In genomic region chr17:17822189-17822978, GRCh38 we compare ENCODE assay signal across 9 cellular contexts. TPM values are rescaled to one million over a fixed set of nuclear protein-coding genes. Genes with fewer than 3 reads are reported as not detected.
DNase-seq lines count a peak whose midpoint lies in the region; ATAC-seq, FAIRE-seq and TF ChIP-seq lines count a peak whose summit lies in the region.
"Had no signal": no experiment of that assay in that cellular context is flagged by ENCODE, and none has a peak within 500 bp of the region (broad histone marks: within the 10 kb centered on the region; RNA-seq: fewer than 3 reads in every experiment).

No MANE protein-coding gene starts in this region.

- no peak overlapping the region for H2BK5ac ChIP-seq in mesenchymal stem cell (ENCODE audit: low read depth, low read length, poor library complexity, severe bottlenecking)

- peak overlapping the region; percentile 8 for H2BK120ac ChIP-seq in mesenchymal stem cell (ENCODE audit: low read depth, low read length)

- H2BK12ac ChIP-seq in mesenchymal stem cell (ENCODE audit: low read length in 2 of 2), result peak overlapping the region; percentile 9 to 60

- intact Hi-C loops in Right ventricle myocardium inferior (cut with DNase I) (no loop called here), cardiac septum (cut with DNase I) (loop anchor here (5.0 kb wide), 1 partner anchor 215 kb away; the partner anchor contains the start of genes ATPAF2 and GID4)

- peaks cover 49% of the 10 kb centered on the region for H3K79me1 ChIP-seq in mesenchymal stem cell (replicated peaks; ENCODE audit: low read length, poor library complexity, severe bottlenecking)

- H3K14ac ChIP-seq in mesenchymal stem cell (ENCODE audit: low read length in 2 of 2), result peak overlapping the region in 1 of 2 experiments; percentile 29

- H3K36me3 ChIP-seq in bronchial epithelial cell (ENCODE audit: control insufficient read depth, insufficient read depth, low read length) (peaks cover 38% of the 10 kb centered on the region), mesenchymal stem cell (ENCODE audit: control insufficient read depth in 1 of 2, insufficient read depth in 2 of 2, low read depth in 1 of 2, low read length in 2 of 2) (peaks cover 35 to 47% of the 10 kb centered on the region in 2 experiments), upper lobe of left lung (peaks cover 9 to 33% (median 24%) of the 10 kb centered on the region in 4 donors)

- H3K4me3 ChIP-seq in bronchial epithelial cell (ENCODE audit: low read depth, low read length), result peak overlapping the region; percentile 49
- H3K4me3 ChIP-seq in mesenchymal stem cell (ENCODE audit: insufficient read depth in 1 of 2, low read depth in 1 of 2, low read length in 2 of 2), result peak overlapping the region in 1 of 2 experiments; percentile 94
- H3K4me3 ChIP-seq in upper lobe of left lung, result peak overlapping the region in 3 of 4 donors; percentile 41 to 68 (median 54)

- H3K23ac ChIP-seq in mesenchymal stem cell (ENCODE audit: low read length in 2 of 2), result no peak overlapping the region

- no peak overlapping the region for H3K4me2 ChIP-seq in mesenchymal stem cell (ENCODE audit: low read length, poor library complexity, severe bottlenecking)

- no peak overlapping the region for H4K8ac ChIP-seq in mesenchymal stem cell (ENCODE audit: low read length)

- DNase-seq in Right ventricle myocardium inferior (ENCODE audit: missing footprints), result peak; percentile 86
- DNase-seq in cardiac septum (ENCODE audit: low spot score), result no peak
- DNase-seq in bronchial epithelial cell (ENCODE audit: low read depth), result no peak
- peak; percentile 59 for DNase-seq in mesenchymal stem cell
- DNase-seq in upper lobe of left lung, result peak in 1 of 2 donors; percentile 78
- no peak for DNase-seq in stimulated activated CD4-positive, alpha-beta T cell treated with anti-CD3 and anti-CD28 coated beads, Interleukin-2, amount 100 ng/mL, for 48 hours

- H3K9me3 ChIP-seq in mesenchymal stem cell (ENCODE audit: control insufficient read depth, low read length) (no peaks in the 10 kb centered on the region), upper lobe of left lung (no peaks in the 10 kb centered on the region)

- H3K27ac ChIP-seq in mesenchymal stem cell (ENCODE audit: low read length, poor library complexity, severe bottlenecking), result no peak overlapping the region
- H3K27ac ChIP-seq in upper lobe of left lung, result peak overlapping the region in 2 of 4 donors; percentile 86 to 87

- TF ChIP-seq EP300 in upper lobe of left lung (IDR thresholded peaks at IDR 0.05), result no peak

- H4K91ac ChIP-seq in mesenchymal stem cell (ENCODE audit: low read length), result peak overlapping the region; percentile 14

- no peak for TF ChIP-seq CTCF in bronchial epithelial cell (IDR thresholded peaks at IDR 0.05; ENCODE audit: insufficient read depth, low read length, severe bottlenecking)
- no peak for TF ChIP-seq CTCF in upper lobe of left lung (IDR thresholded peaks at IDR 0.05)

- peak overlapping the region; percentile 15 for H2BK15ac ChIP-seq in mesenchymal stem cell (ENCODE audit: low read depth, poor library complexity, severe bottlenecking)

- H2AK5ac ChIP-seq in mesenchymal stem cell (ENCODE audit: low read length, severe bottlenecking), result peak overlapping the region; percentile 29

- H3K4me1 ChIP-seq in mesenchymal stem cell (ENCODE audit: control insufficient read depth, insufficient read depth, low read depth, low read length) (peaks cover 58% of the 10 kb centered on the region), upper lobe of left lung (peaks cover 57 to 94% (median 84%) of the 10 kb centered on the region in 4 donors)

- WGBS in mesenchymal stem cell, result 100% methylated on average over 4 of the region's 4 CpGs
- WGBS in upper lobe of left lung, 2 donors, result 34 to 40% methylated on average over 1 to 4 of the region's 4 CpGs

- peak overlapping the region; percentile 89 for H3K9ac ChIP-seq in mesenchymal stem cell (ENCODE audit: low read length)

- H3K27me3 ChIP-seq in bronchial epithelial cell (ENCODE audit: control insufficient read depth, insufficient read depth, low read length), result no peaks in the 10 kb centered on the region
- no peaks in the 10 kb centered on the region for H3K27me3 ChIP-seq in mesenchymal stem cell (ENCODE audit: control insufficient read depth in 1 of 2, insufficient read depth in 1 of 2, low read length in 2 of 2)
- no peaks in the 10 kb centered on the region for H3K27me3 ChIP-seq in upper lobe of left lung

- peak overlapping the region; percentile 15 to 24 for H3K18ac ChIP-seq in mesenchymal stem cell (ENCODE audit: low read depth in 1 of 2, low read length in 2 of 2)

- no peak overlapping the region for H2AFZ ChIP-seq in mesenchymal stem cell (ENCODE audit: low read depth, low read length)

- peak in 1 of 4 donors; percentile 8 for TF ChIP-seq POLR2A in upper lobe of left lung (IDR thresholded peaks at IDR 0.05)

- FAIRE-seq in bronchial epithelial cell (lab: Jason Lieb, UNC), result no peak
- FAIRE-seq: endothelial cell of umbilical vein had no signal

- H3K4ac ChIP-seq in mesenchymal stem cell (ENCODE audit: low read depth in 1 of 2, low read length in 2 of 2), result peak overlapping the region in 1 of 2 experiments; percentile 50

- peak; percentile 45 for ATAC-seq in Right ventricle myocardium inferior
- ATAC-seq in upper lobe of left lung (ENCODE audit: low FRiP score in 2 of 2), result peak in 1 of 2 donors; percentile 55
- ATAC-seq in GM18909 (IDR thresholded peaks at IDR 0.05; ENCODE audit: poor library complexity, unreplicated experiment), result no peak
- no peak for ATAC-seq in GM21515 (IDR thresholded peaks at IDR 0.05; ENCODE audit: unreplicated experiment)

RNA-seq across cellular contexts. Expression of gene SREBF1, which starts 14.4 kb away (rescaled TPM):
- total RNA-seq in Right ventricle myocardium inferior (18.9 TPM), cardiac septum (17.1 TPM), bronchial epithelial cell (51.6 and 65.5 TPM in 2 replicates), upper lobe of left lung (100 to 1,000 TPM in 3 of 6 donors, 10 to 100 TPM in 3; 64.2 to 579 (median 123) TPM)
- polyA plus RNA-seq in mesenchymal stem cell (2013, experiment 1 of 2), result 89.9 TPM
- 89.1 TPM for polyA plus RNA-seq in mesenchymal stem cell (2013, experiment 2 of 2)

Comparison
In these comparisons a context has a peak if more than half of its experiments do, and no peak if none do; other contexts are left out.
1. DNase-seq: peak in Right ventricle myocardium inferior (single experiment) and mesenchymal stem cell (single experiment); none in cardiac septum (single experiment), bronchial epithelial cell (single experiment) and stimulated activated CD4-positive, alpha-beta T cell treated with anti-CD3 and anti-CD28 coated beads, Interleukin-2, amount 100 ng/mL, for 48 hours (0 of 2).